In genomic region chr14:77377502-77377844, GRCh38 we compare ENCODE assay signal across 1 cellular context.
TF ChIP-seq lines count a peak whose summit lies in the region.

No MANE protein-coding gene starts in this region.

TF ChIP-seq in HCT116, 20 proteins besides CTCF, POLR2A, EP300 and RAD21:
- TF ChIP-seq YY1 (IDR thresholded peaks at IDR 0.05; ENCODE audit: extremely low read depth, insufficient replicate concordance, low read depth, low read length), result no peak
- TF ChIP-seq TCF7L2 (IDR thresholded peaks at IDR 0.05; ENCODE audit: borderline replicate concordance, extremely low read depth, insufficient read depth, insufficient read length), result no peak
- TF ChIP-seq EZH2 (IDR thresholded peaks at IDR 0.05), result no peak
- no peak for TF ChIP-seq FOSL1 (IDR thresholded peaks at IDR 0.05; ENCODE audit: low read depth)
TF ChIP-seq in HCT116: peak in this region for 0.
